In genomic region chr7:106223156-106223555, GRCh38 we compare ENCODE assay signal across 11 cellular contexts.
"Had no signal": no experiment of that assay in that cellular context is flagged by ENCODE, and none has a peak within 500 bp of the region (broad histone marks: within the 10 kb centered on the region; RNA-seq: fewer than 3 reads in every experiment).

No MANE protein-coding gene starts in this region.

- H3K27me3 ChIP-seq: foreskin keratinocyte, left lung, tibial nerve had no signal

- H3K27ac ChIP-seq: foreskin keratinocyte, left lung, tibial nerve had no signal

- H3K4me1 ChIP-seq: foreskin keratinocyte, left lung, tibial nerve had no signal

- H3K36me3 ChIP-seq: left lung, tibial nerve had no signal

- H3K9me3 ChIP-seq: left lung, tibial nerve had no signal

- DNase-seq: activated CD4-positive, alpha-beta T cell treated with anti-CD3 and anti-CD28 coated beads, Interleukin-2, amount 50 U/mL, for 4 hours; activated CD4-positive, CD25-positive, alpha-beta regulatory T cell treated with anti-CD3 and anti-CD28 coated beads, Interleukin-2, amount 50 U/mL, for 72 hours; activated T-cell treated with anti-CD3 and anti-CD28 coated beads, Interleukin-2, amount 50 U/mL, for 1 hour; aorta; foreskin keratinocyte; left lung; mesendoderm; nephron progenitor cell; stimulated activated CD4-positive, alpha-beta T cell treated with anti-CD3 and anti-CD28 coated beads, Interleukin-4, amount 100 ng/mL, for 4 hours; stimulated activated naive CD8-positive, alpha-beta T cell treated with anti-CD3 and anti-CD28 coated beads, Interleukin-15, amount 100 ng/mL, for 72 hours had no signal

- H3K4me3 ChIP-seq: left lung, tibial nerve had no signal
